In genomic region chr20:33489495-33490022, GRCh38 we compare ENCODE assay signal across 8 cellular contexts. TPM values are rescaled to one million over a fixed set of nuclear protein-coding genes. Genes with fewer than 3 reads are reported as not detected.
DNase-seq lines count a peak whose midpoint lies in the region; ATAC-seq and TF ChIP-seq lines count a peak whose summit lies in the region.

No MANE protein-coding gene starts in this region.

- H3K9me3 Mint-ChIP-seq in activated T-cell treated with anti-CD3 and anti-CD28 coated beads, Interleukin-2, amount 50 U/mL, for 24 hours: no peaks in the 10 kb centered on the region

- no peak for TF ChIP-seq EP300 in Ishikawa (IDR thresholded peaks at IDR 0.05; ENCODE audit: borderline replicate concordance)

- no peaks in the 10 kb centered on the region for H3K9me3 ChIP-seq in esophagus (ENCODE audit: control insufficient read depth in 2 of 2, insufficient read depth in 1 of 2, low read depth in 1 of 2, low read length in 1 of 2)
- H3K9me3 ChIP-seq in mucosa of stomach (ENCODE audit: control insufficient read depth, low read length): no peaks in the 10 kb centered on the region

- peak; percentile 86 for ATAC-seq in GM21619 (IDR thresholded peaks at IDR 0.05; ENCODE audit: unreplicated experiment)

- WGBS in esophagus, 2 donors: 2 to 3% methylated on average over 31 to 36 of the region's 36 CpGs

- H3K36me3 ChIP-seq in esophagus (ENCODE audit: control insufficient read depth in 2 of 2, insufficient read depth in 2 of 2, low read length in 1 of 2) (no peaks in the 10 kb centered on the region), mucosa of stomach (ENCODE audit: control insufficient read depth, insufficient read depth, low read length) (no peaks in the 10 kb centered on the region)

- peak; percentile 91 for DNase-seq in DMS153 treated with DMSO at 0.1 percent for 48 hours (lab: John Stamatoyannopoulos, UW; ENCODE audit: unreplicated experiment)
- peak; percentile 80 for DNase-seq in OCI-M2 (lab: John Stamatoyannopoulos, UW; ENCODE audit: unreplicated experiment)
- DNase-seq in activated T-cell treated with anti-CD3 and anti-CD28 coated beads, Interleukin-2, amount 50 U/mL, for 24 hours: peak; percentile 100
- peak; percentile 99 for DNase-seq in stimulated activated CD8-positive, alpha-beta memory T cell treated with anti-CD3 and anti-CD28 coated beads, Interleukin-4, amount 100 ng/mL, for 48 hours

- peak overlapping the region; percentile 94 to 95 for H3K27ac ChIP-seq in esophagus (ENCODE audit: low read depth in 2 of 2, low read length in 1 of 2)

- H3K4me1 Mint-ChIP-seq in activated T-cell treated with anti-CD3 and anti-CD28 coated beads, Interleukin-2, amount 50 U/mL, for 24 hours (ENCODE audit: low read depth): peaks cover 14% of the 10 kb centered on the region

- peak overlapping the region; percentile 92 for H3K27ac Mint-ChIP-seq in activated T-cell treated with anti-CD3 and anti-CD28 coated beads, Interleukin-2, amount 50 U/mL, for 24 hours

- no peaks in the 10 kb centered on the region for H3K27me3 ChIP-seq in esophagus (ENCODE audit: control insufficient read depth in 1 of 2, insufficient read depth in 2 of 2, low read length in 2 of 2)
- H3K27me3 ChIP-seq in mucosa of stomach (ENCODE audit: control insufficient read depth, insufficient read depth, low read length): no peaks in the 10 kb centered on the region

- H3K9ac ChIP-seq in mucosa of stomach (ENCODE audit: low read length): peak overlapping the region; percentile 86

- H3K4me1 ChIP-seq in esophagus (ENCODE audit: control insufficient read depth in 2 of 2, insufficient read depth in 2 of 2, low read length in 1 of 2) (no peaks in the 10 kb centered on the region), mucosa of stomach (ENCODE audit: control insufficient read depth, insufficient read depth, low read length) (peaks cover 4% of the 10 kb centered on the region)

- H3K4me3 ChIP-seq in esophagus (ENCODE audit: low read depth in 1 of 2, low read length in 2 of 2): peak overlapping the region; percentile 47 to 72
- peak overlapping the region; percentile 46 for H3K4me3 ChIP-seq in mucosa of stomach (ENCODE audit: low read length)

- no peaks in the 10 kb centered on the region for H3K27me3 Mint-ChIP-seq in activated T-cell treated with anti-CD3 and anti-CD28 coated beads, Interleukin-2, amount 50 U/mL, for 24 hours

- H3K36me3 Mint-ChIP-seq in activated T-cell treated with anti-CD3 and anti-CD28 coated beads, Interleukin-2, amount 50 U/mL, for 24 hours (ENCODE audit: low read depth): peaks cover 9% of the 10 kb centered on the region

- peak overlapping the region; percentile 86 for H3K4me3 Mint-ChIP-seq in activated T-cell treated with anti-CD3 and anti-CD28 coated beads, Interleukin-2, amount 50 U/mL, for 24 hours

- TF ChIP-seq RAD21 in Ishikawa (IDR thresholded peaks at IDR 0.05; ENCODE audit: low read depth): no peak

TF ChIP-seq in Ishikawa, 13 proteins besides CTCF, POLR2A, EP300 and RAD21:
- TF ChIP-seq, protein P1, sequence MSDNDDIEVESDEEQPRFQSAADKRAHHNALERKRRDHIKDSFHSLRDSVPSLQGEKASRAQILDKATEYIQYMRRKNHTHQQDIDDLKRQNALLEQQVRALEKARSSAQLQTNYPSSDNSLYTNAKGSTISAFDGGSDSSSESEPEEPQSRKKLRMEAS (IDR thresholded peaks at IDR 0.05): peak; percentile 87
- TF ChIP-seq USF1 (IDR thresholded peaks at IDR 0.05) (peak; percentile 83), TAF1 (IDR thresholded peaks at IDR 0.05; ENCODE audit: low read depth) (peak; percentile 56; the same call in 1 of the 2 replicates), CEBPB (IDR thresholded peaks at IDR 0.05) (no peak), YY1 (IDR thresholded peaks at IDR 0.05; ENCODE audit: low read depth) (no peak), CREB1 (IDR thresholded peaks at IDR 0.05; ENCODE audit: low read depth) (peak; percentile 65), ZBTB7A (IDR thresholded peaks at IDR 0.05; ENCODE audit: low read depth) (no peak), TEAD4 (IDR thresholded peaks at IDR 0.05) (0 out of 2 replicates have a peak, but pooled peaks have one; percentile 8)
TF ChIP-seq in Ishikawa: peak in this region for 5.

RNA-seq across cellular contexts. Expression of gene CBFA2T2, which starts 0.3 kb away (rescaled TPM):
- 1 to 10 TPM; 4.7 to 8.5 TPM for polyA plus RNA-seq in esophagus

RNA-seq across cellular contexts. Expression of gene SNTA1, which starts 46.0 kb away (rescaled TPM):
- 10 to 100 TPM in 1 of 2 donors, 1 to 10 TPM in 1; 6.1 to 10.9 TPM for polyA plus RNA-seq in esophagus

Comparison
In these comparisons a context has a peak if more than half of its experiments do, and no peak if none do; other contexts are left out.
1. Peak in every context shown above with its lines: DNase-seq, ATAC-seq, H3K4me3 ChIP-seq and H3K27ac ChIP-seq.